9 cellular contexts compared by ENCODE assay signal in the genomic region with DNA sequence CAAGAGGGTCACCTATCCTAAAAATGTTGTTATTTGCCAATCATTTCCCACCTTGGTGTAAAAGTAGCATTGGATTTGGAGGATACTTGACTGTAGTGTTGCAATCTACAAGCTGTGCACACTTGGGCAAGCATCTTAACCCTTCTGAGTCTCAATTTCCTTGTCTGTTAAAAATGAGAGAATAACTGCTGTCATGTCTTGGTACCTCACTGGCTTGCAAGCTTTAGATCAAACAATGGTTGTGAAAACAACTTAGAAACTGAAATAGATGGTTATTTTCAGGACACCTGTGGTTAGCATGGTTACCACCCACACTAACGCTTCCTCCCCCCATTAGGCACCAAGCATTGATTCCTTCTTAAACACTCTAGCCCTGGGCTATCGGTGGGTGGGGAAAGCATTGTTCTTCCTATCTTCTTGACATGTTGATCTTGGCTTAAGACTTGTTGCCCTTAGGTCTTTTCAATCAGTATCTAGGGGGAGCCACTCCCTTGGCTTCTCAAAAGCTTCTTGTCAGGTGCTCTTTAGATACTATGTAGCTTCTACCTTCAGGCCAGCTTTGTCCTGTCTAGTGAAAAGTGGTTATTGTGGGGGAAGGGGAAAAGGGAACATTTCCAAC. TPM values are rescaled to one million over a fixed set of nuclear protein-coding genes. Genes with fewer than 3 reads are reported as not detected.
DNase-seq lines count a peak whose midpoint lies in the region; ATAC-seq lines count a peak whose summit lies in the region.
"Had no signal": no experiment of that assay in that cellular context is flagged by ENCODE, and none has a peak within 500 bp of the region (broad histone marks: within the 10 kb centered on the region; RNA-seq: fewer than 3 reads in every experiment).

No MANE protein-coding gene starts in this region.

- peaks cover 14% of the 10 kb centered on the region for H3K4me1 Mint-ChIP-seq in activated CD4-positive, alpha-beta memory T cell treated with anti-CD3 and anti-CD28 coated beads for 36 hours (ENCODE audit: low read depth)
- peaks cover 16% of the 10 kb centered on the region for H3K4me1 Mint-ChIP-seq in activated CD4-positive, alpha-beta memory T cell treated with anti-CD3 and anti-CD28 coated beads, Interleukin-2, amount 10 ng/mL, durations not matched to agents 7 days and 5 days
- H3K4me1 Mint-ChIP-seq in stimulated activated effector memory CD8-positive, alpha-beta T cell treated with anti-CD3 and anti-CD28 coated beads, Interleukin-12 subunit alpha, Interleukin-12 subunit beta, amount 100 ng/mL, for 72 hours = peaks cover 10% of the 10 kb centered on the region

- CTCF ChIA-PET in activated CD4-positive, alpha-beta memory T cell treated with anti-CD3 and anti-CD28 coated beads for 36 hours (lab: Charles Lee) = interaction anchor here (1.4 kb wide), 1 partner anchor 14 kb away, joined by 3 read pairs; no protein-coding TSS in a partner anchor
- CTCF ChIA-PET in activated CD4-positive, alpha-beta memory T cell treated with anti-CD3 and anti-CD28 coated beads, Interleukin-2, amount 10 ng/mL, durations not matched to agents 7 days and 5 days (lab: Charles Lee) = no interaction called here

- peaks cover 6% of the 10 kb centered on the region for H3K27me3 Mint-ChIP-seq in activated CD4-positive, alpha-beta memory T cell treated with anti-CD3 and anti-CD28 coated beads for 36 hours
- peaks cover 17% of the 10 kb centered on the region for H3K27me3 Mint-ChIP-seq in activated CD4-positive, alpha-beta memory T cell treated with anti-CD3 and anti-CD28 coated beads, Interleukin-2, amount 10 ng/mL, durations not matched to agents 7 days and 5 days
- H3K27me3 Mint-ChIP-seq: activated B cell treated with CpG ODN at 0.5 μM for 24 hours had no signal

- ATAC-seq in HG02610 (IDR thresholded peaks at IDR 0.05; ENCODE audit: unreplicated experiment) = peak; percentile 89
- peak; percentile 51 for ATAC-seq in stimulated activated effector memory CD8-positive, alpha-beta T cell treated with anti-CD3 and anti-CD28 coated beads, Interleukin-12 subunit alpha, Interleukin-12 subunit beta, amount 100 ng/mL, for 72 hours

- no peak overlapping the region for H3K27ac Mint-ChIP-seq in activated CD4-positive, alpha-beta memory T cell treated with anti-CD3 and anti-CD28 coated beads for 36 hours
- no peak overlapping the region for H3K27ac Mint-ChIP-seq in activated CD4-positive, alpha-beta memory T cell treated with anti-CD3 and anti-CD28 coated beads, Interleukin-2, amount 10 ng/mL, durations not matched to agents 7 days and 5 days
- H3K27ac Mint-ChIP-seq in stimulated activated effector memory CD8-positive, alpha-beta T cell treated with anti-CD3 and anti-CD28 coated beads, Interleukin-12 subunit alpha, Interleukin-12 subunit beta, amount 100 ng/mL, for 72 hours = no peak overlapping the region
- H3K27ac Mint-ChIP-seq: activated B cell treated with CpG ODN at 0.5 μM for 24 hours had no signal

- DNase-seq in activated CD4-positive, alpha-beta memory T cell treated with anti-CD3 and anti-CD28 coated beads for 36 hours = peak; percentile 17
- no peak for DNase-seq in activated CD4-positive, alpha-beta memory T cell treated with anti-CD3 and anti-CD28 coated beads, Interleukin-2, amount 10 ng/mL, durations not matched to agents 7 days and 5 days
- peak; percentile 25 for DNase-seq in NCI-H146 (lab: John Stamatoyannopoulos, UW)
- no peak for DNase-seq in stimulated activated effector memory CD8-positive, alpha-beta T cell treated with anti-CD3 and anti-CD28 coated beads, Interleukin-12 subunit alpha, Interleukin-12 subunit beta, amount 100 ng/mL, for 72 hours (ENCODE audit: low spot score in 2 of 2)
- no peak for DNase-seq in HuH-7 (ENCODE audit: low spot score)
- no peak for DNase-seq in NCI-H1105 treated with DMSO at 0.1 percent for 48 hours (lab: John Stamatoyannopoulos, UW)
- no peak for DNase-seq in NCI-H1092 treated with DMSO at 0.1 percent for 48 hours (lab: John Stamatoyannopoulos, UW)
- DNase-seq: activated B cell treated with CpG ODN at 0.5 μM for 24 hours had no signal

- H3K4me3 Mint-ChIP-seq in activated CD4-positive, alpha-beta memory T cell treated with anti-CD3 and anti-CD28 coated beads for 36 hours = no peak overlapping the region
- no peak overlapping the region for H3K4me3 Mint-ChIP-seq in activated CD4-positive, alpha-beta memory T cell treated with anti-CD3 and anti-CD28 coated beads, Interleukin-2, amount 10 ng/mL, durations not matched to agents 7 days and 5 days
- no peak overlapping the region for H3K4me3 Mint-ChIP-seq in stimulated activated effector memory CD8-positive, alpha-beta T cell treated with anti-CD3 and anti-CD28 coated beads, Interleukin-12 subunit alpha, Interleukin-12 subunit beta, amount 100 ng/mL, for 72 hours
- H3K4me3 Mint-ChIP-seq: activated B cell treated with CpG ODN at 0.5 μM for 24 hours had no signal

- intact Hi-C loops in activated CD4-positive, alpha-beta memory T cell treated with anti-CD3 and anti-CD28 coated beads for 36 hours (cut with micrococcal nuclease) = no loop called here

- no peaks in the 10 kb centered on the region for H3K9me3 Mint-ChIP-seq in activated CD4-positive, alpha-beta memory T cell treated with anti-CD3 and anti-CD28 coated beads for 36 hours
- H3K9me3 Mint-ChIP-seq in activated CD4-positive, alpha-beta memory T cell treated with anti-CD3 and anti-CD28 coated beads, Interleukin-2, amount 10 ng/mL, durations not matched to agents 7 days and 5 days = no peaks in the 10 kb centered on the region
- H3K9me3 Mint-ChIP-seq in stimulated activated effector memory CD8-positive, alpha-beta T cell treated with anti-CD3 and anti-CD28 coated beads, Interleukin-12 subunit alpha, Interleukin-12 subunit beta, amount 100 ng/mL, for 72 hours = no peaks in the 10 kb centered on the region
- H3K9me3 Mint-ChIP-seq: activated B cell treated with CpG ODN at 0.5 μM for 24 hours had no signal

- POLR2A ChIA-PET in activated CD4-positive, alpha-beta memory T cell treated with anti-CD3 and anti-CD28 coated beads for 36 hours (lab: Charles Lee) = no interaction called here
- POLR2A ChIA-PET in activated CD4-positive, alpha-beta memory T cell treated with anti-CD3 and anti-CD28 coated beads, Interleukin-2, amount 10 ng/mL, durations not matched to agents 7 days and 5 days (lab: Charles Lee) = interaction anchor here (1.4 kb wide), 1 partner anchor 10 kb away, joined by 6 read pairs; the partner anchor contains the start of gene AMOT

- no peaks in the 10 kb centered on the region for H3K36me3 Mint-ChIP-seq in activated CD4-positive, alpha-beta memory T cell treated with anti-CD3 and anti-CD28 coated beads for 36 hours
- no peaks in the 10 kb centered on the region for H3K36me3 Mint-ChIP-seq in activated CD4-positive, alpha-beta memory T cell treated with anti-CD3 and anti-CD28 coated beads, Interleukin-2, amount 10 ng/mL, durations not matched to agents 7 days and 5 days (ENCODE audit: low read depth)
- H3K36me3 Mint-ChIP-seq in stimulated activated effector memory CD8-positive, alpha-beta T cell treated with anti-CD3 and anti-CD28 coated beads, Interleukin-12 subunit alpha, Interleukin-12 subunit beta, amount 100 ng/mL, for 72 hours = no peaks in the 10 kb centered on the region

RNA-seq across cellular contexts. Expression of gene AMOT, which starts 10.6 kb away (rescaled TPM):
- 1 to 10 TPM; 1.1 to 1.4 TPM for total RNA-seq in activated CD4-positive, alpha-beta memory T cell treated with anti-CD3 and anti-CD28 coated beads for 36 hours
- under 1 TPM; 0.28 to 0.35 TPM for total RNA-seq in activated CD4-positive, alpha-beta memory T cell treated with anti-CD3 and anti-CD28 coated beads, Interleukin-2, amount 10 ng/mL, durations not matched to agents 7 days and 5 days

Comparison
In these comparisons a context has a peak if more than half of its experiments do, and no peak if none do; other contexts are left out.
1. DNase-seq: peak in activated CD4-positive, alpha-beta memory T cell treated with anti-CD3 and anti-CD28 coated beads for 36 hours (single experiment) and NCI-H146 (single experiment); none in activated CD4-positive, alpha-beta memory T cell treated with anti-CD3 and anti-CD28 coated beads, Interleukin-2, amount 10 ng/mL, durations not matched to agents 7 days and 5 days (single experiment), stimulated activated effector memory CD8-positive, alpha-beta T cell treated with anti-CD3 and anti-CD28 coated beads, Interleukin-12 subunit alpha, Interleukin-12 subunit beta, amount 100 ng/mL, for 72 hours (0 of 2), HuH-7 (single experiment), NCI-H1105 treated with DMSO at 0.1 percent for 48 hours (single experiment) and NCI-H1092 treated with DMSO at 0.1 percent for 48 hours (single experiment).